21 cellular contexts compared by ENCODE assay signal in the genomic region with DNA sequence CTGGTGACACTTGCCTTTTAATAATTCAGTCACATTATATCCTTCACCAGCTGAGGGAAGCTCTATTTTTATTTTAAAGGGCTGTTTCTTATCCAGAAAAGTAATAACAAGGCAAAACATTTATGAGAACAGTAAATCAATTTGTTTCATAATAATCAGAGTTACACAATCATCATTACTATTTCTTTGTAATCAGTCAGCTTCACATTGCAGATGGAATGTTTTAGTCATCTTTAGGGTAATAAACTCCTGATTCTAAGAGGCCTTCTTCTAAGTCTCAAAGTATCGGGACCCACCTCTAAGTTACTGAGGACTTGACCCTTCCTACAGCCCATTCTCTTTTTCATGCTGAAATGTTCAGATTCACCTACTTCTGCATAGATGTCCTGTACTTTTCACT.
DNase-seq lines count a peak whose midpoint lies in the region; ATAC-seq and TF ChIP-seq lines count a peak whose summit lies in the region.
"Had no signal": no experiment of that assay in that cellular context is flagged by ENCODE, and none has a peak within 500 bp of the region (broad histone marks: within the 10 kb centered on the region; RNA-seq: fewer than 3 reads in every experiment).

No MANE protein-coding gene starts in this region.

- H3K9ac ChIP-seq in subcutaneous abdominal adipose tissue (ENCODE audit: low read length in 5 of 5) = peak overlapping the region in 2 of 5 donors; percentile 23 to 69
- H3K9ac ChIP-seq: BLaER1 treated with 17β-estradiol and CSF1 and Interleukin-3, amounts not matched to agents 10 nM and 100 nM had no signal

- peak; percentile 50 for DNase-seq in ELR (ENCODE audit: low read depth)
- no peak for DNase-seq in body of pancreas
- DNase-seq in NCI-H2196 treated with DMSO at 0.1 percent for 48 hours (lab: John Stamatoyannopoulos, UW; ENCODE audit: unreplicated experiment) = no peak
- no peak for DNase-seq in left colon
- DNase-seq: activated CD4-positive, alpha-beta T cell treated with anti-CD3 and anti-CD28 coated beads for 4 hours; activated CD8-positive, alpha-beta memory T cell treated with anti-CD3 and anti-CD28 coated beads, Interleukin-2, amount 50 U/mL, for 48 hours; activated naive CD4-positive, alpha-beta T cell treated with anti-CD3 and anti-CD28 coated beads, Interleukin-2, amount 10 ng/mL, durations not matched to agents 7 days and 5 days; hypothalamus; KBM-7; left ventricle myocardium superior; naive thymus-derived CD4-positive, alpha-beta T cell; NCI-H1092 treated with DMSO at 0.1 percent for 48 hours; NCI-H2171 treated with DMSO at 0.1 percent for 48 hours; SIG-M5; stimulated activated CD4-positive, alpha-beta T cell treated with anti-CD3 and anti-CD28 coated beads, Interleukin-4, amount 100 ng/mL, for 24 hours; upper lobe of left lung had no signal

- H3K27ac ChIP-seq in body of pancreas (peak overlapping the region in 2 of 4 donors; percentile 34 to 42), gastroesophageal sphincter (peak overlapping the region; percentile 38 to 67 (median 55)), subcutaneous abdominal adipose tissue (ENCODE audit: low read depth, low read length) (peak overlapping the region; percentile 90)
- H3K27ac ChIP-seq: BLaER1 treated with 17β-estradiol and CSF1 and Interleukin-3, amounts not matched to agents 10 nM and 100 nM had no signal

- 56% methylated on average over 1 of the region's 1 CpG for WGBS in body of pancreas, 2 donors
- 20 to 33% methylated on average over 1 of the region's 1 CpG for WGBS in gastroesophageal sphincter (ENCODE audit: low coverage in 1 of 2), 2 donors

- H3K27me3 ChIP-seq in body of pancreas (no peaks in the 10 kb centered on the region), gastroesophageal sphincter (no peaks in the 10 kb centered on the region), subcutaneous abdominal adipose tissue (ENCODE audit: control insufficient read depth in 5 of 5, insufficient read depth in 4 of 5, low read length in 5 of 5) (no peaks in the 10 kb centered on the region)
- H3K27me3 ChIP-seq: BLaER1 treated with 17β-estradiol and CSF1 and Interleukin-3, amounts not matched to agents 10 nM and 100 nM; upper lobe of left lung had no signal

- TF ChIP-seq EP300 in gastroesophageal sphincter (IDR thresholded peaks at IDR 0.05) = no peak

- intact Hi-C loops in body of pancreas (cut with DNase I) = no loop called here
- intact Hi-C loops in left colon (cut with DNase I, micrococcal nuclease) = no loop called here

- peak; percentile 35 for ATAC-seq in body of pancreas
- peak; percentile 50 for ATAC-seq in gastroesophageal sphincter
- no peak for ATAC-seq in HG02840 (IDR thresholded peaks at IDR 0.05; ENCODE audit: low FRiP score, unreplicated experiment)
- ATAC-seq in HG02588 (IDR thresholded peaks at IDR 0.05; ENCODE audit: unreplicated experiment) = no peak
- ATAC-seq in left colon = no peak
- ATAC-seq: left ventricle myocardium superior; naive thymus-derived CD4-positive, alpha-beta T cell had no signal

- H3K36me3 ChIP-seq in body of pancreas (replicated peaks in 1 of 2; ENCODE audit: insufficient read depth in 1 of 2, low read depth in 2 of 2) (no peaks in the 10 kb centered on the region), gastroesophageal sphincter (no peaks in the 10 kb centered on the region), subcutaneous abdominal adipose tissue (ENCODE audit: control insufficient read depth in 5 of 5, insufficient read depth in 5 of 5, low read length in 5 of 5) (no peaks in the 10 kb centered on the region)
- H3K36me3 ChIP-seq: BLaER1 treated with 17β-estradiol and CSF1 and Interleukin-3, amounts not matched to agents 10 nM and 100 nM; upper lobe of left lung had no signal

- H3K4me3 ChIP-seq in body of pancreas (no peak overlapping the region), gastroesophageal sphincter (no peak overlapping the region), subcutaneous abdominal adipose tissue (ENCODE audit: low read depth in 1 of 5, low read length in 5 of 5) (no peak overlapping the region)
- H3K4me3 ChIP-seq: BLaER1 treated with 17β-estradiol and CSF1 and Interleukin-3, amounts not matched to agents 10 nM and 100 nM; upper lobe of left lung had no signal

- H3K9me3 ChIP-seq in body of pancreas (no peaks in the 10 kb centered on the region), gastroesophageal sphincter (no peaks in the 10 kb centered on the region), subcutaneous abdominal adipose tissue (ENCODE audit: control insufficient read depth in 5 of 5, low read length in 5 of 5) (peaks cover 0 to 4% (median 4%) of the 10 kb centered on the region in 5 donors)
- H3K9me3 ChIP-seq: upper lobe of left lung had no signal

- TF ChIP-seq POLR2A in body of pancreas (IDR thresholded peaks at IDR 0.05) (no peak), gastroesophageal sphincter (IDR thresholded peaks at IDR 0.05) (no peak)

- TF ChIP-seq CTCF in body of pancreas (IDR thresholded peaks at IDR 0.05) = no peak
- TF ChIP-seq CTCF in gastroesophageal sphincter (IDR thresholded peaks at IDR 0.05) = no peak

- H3K4me1 ChIP-seq in body of pancreas (no peaks in the 10 kb centered on the region), gastroesophageal sphincter (peaks cover 13 to 21% (median 15%) of the 10 kb centered on the region in 3 donors), subcutaneous abdominal adipose tissue (ENCODE audit: control insufficient read depth in 5 of 5, insufficient read depth in 5 of 5, low read length in 5 of 5) (peaks cover 0 to 28% (median 18%) of the 10 kb centered on the region in 5 donors)

Comparison
In these comparisons a context has a peak if more than half of its experiments do, and no peak if none do; other contexts are left out.
1. ATAC-seq: peak in body of pancreas (single experiment) and gastroesophageal sphincter (single experiment); none in HG02840 (single experiment), HG02588 (single experiment) and left colon (single experiment).